In genomic region chr9:16058131-16058549, GRCh38 we compare ENCODE assay signal across 10 cellular contexts.
DNase-seq lines count a peak whose midpoint lies in the region; ATAC-seq and TF ChIP-seq lines count a peak whose summit lies in the region.
"Had no signal": no experiment of that assay in that cellular context is flagged by ENCODE, and none has a peak within 500 bp of the region (broad histone marks: within the 10 kb centered on the region; RNA-seq: fewer than 3 reads in every experiment).

No MANE protein-coding gene starts in this region.

- no peaks in the 10 kb centered on the region for H3K27me3 ChIP-seq in esophagus muscularis mucosa

- no peak overlapping the region for H3K27ac ChIP-seq in esophagus muscularis mucosa (replicated peaks in 1 of 4)

- ATAC-seq in GM21381 (IDR thresholded peaks at IDR 0.05; ENCODE audit: unreplicated experiment) = peak; percentile 47
- ATAC-seq: right cardiac atrium had no signal

- peak; percentile 62 for DNase-seq in AG08395 (ENCODE audit: low spot score)
- DNase-seq in RPMI7951 (ENCODE audit: low read depth) = peak; percentile 78
- DNase-seq in glomerular visceral epithelial cell (ENCODE audit: extremely low spot score) = peak; percentile 74
- DNase-seq in esophagus muscularis mucosa (ENCODE audit: extremely low spot score) = no peak
- DNase-seq in NCI-H1436 (lab: John Stamatoyannopoulos, UW) = no peak
- no peak for DNase-seq in DMS 273 treated with DMSO at 0.1 percent for 48 hours (lab: John Stamatoyannopoulos, UW)
- DNase-seq in COLO829 (ENCODE audit: low spot score) = no peak
- DNase-seq: foreskin melanocyte, right cardiac atrium had no signal

- no peak for TF ChIP-seq EP300 in esophagus muscularis mucosa (IDR thresholded peaks at IDR 0.05)

- no peaks in the 10 kb centered on the region for H3K9me3 ChIP-seq in esophagus muscularis mucosa

- 53% methylated on average over 7 of the region's 7 CpGs for WGBS in esophagus muscularis mucosa

- intact Hi-C loops in esophagus muscularis mucosa (cut with DNase I) = no loop called here

- TF ChIP-seq CTCF in esophagus muscularis mucosa (IDR thresholded peaks at IDR 0.05) = no peak

- TF ChIP-seq POLR2A in esophagus muscularis mucosa (IDR thresholded peaks at IDR 0.05; ENCODE audit: low read depth) = no peak

- H3K36me3 ChIP-seq in esophagus muscularis mucosa = no peaks in the 10 kb centered on the region

- H3K4me3 ChIP-seq in esophagus muscularis mucosa = no peak overlapping the region

- H3K4me1 ChIP-seq in esophagus muscularis mucosa = no peaks in the 10 kb centered on the region

Comparison
In these comparisons a context has a peak if more than half of its experiments do, and no peak if none do; other contexts are left out.
1. DNase-seq: peak in AG08395 (single experiment), RPMI7951 (single experiment) and glomerular visceral epithelial cell (single experiment); none in esophagus muscularis mucosa (single experiment), NCI-H1436 (single experiment), DMS 273 treated with DMSO at 0.1 percent for 48 hours (single experiment) and COLO829 (single experiment).